8 cellular contexts compared by ENCODE assay signal in the genomic region with DNA sequence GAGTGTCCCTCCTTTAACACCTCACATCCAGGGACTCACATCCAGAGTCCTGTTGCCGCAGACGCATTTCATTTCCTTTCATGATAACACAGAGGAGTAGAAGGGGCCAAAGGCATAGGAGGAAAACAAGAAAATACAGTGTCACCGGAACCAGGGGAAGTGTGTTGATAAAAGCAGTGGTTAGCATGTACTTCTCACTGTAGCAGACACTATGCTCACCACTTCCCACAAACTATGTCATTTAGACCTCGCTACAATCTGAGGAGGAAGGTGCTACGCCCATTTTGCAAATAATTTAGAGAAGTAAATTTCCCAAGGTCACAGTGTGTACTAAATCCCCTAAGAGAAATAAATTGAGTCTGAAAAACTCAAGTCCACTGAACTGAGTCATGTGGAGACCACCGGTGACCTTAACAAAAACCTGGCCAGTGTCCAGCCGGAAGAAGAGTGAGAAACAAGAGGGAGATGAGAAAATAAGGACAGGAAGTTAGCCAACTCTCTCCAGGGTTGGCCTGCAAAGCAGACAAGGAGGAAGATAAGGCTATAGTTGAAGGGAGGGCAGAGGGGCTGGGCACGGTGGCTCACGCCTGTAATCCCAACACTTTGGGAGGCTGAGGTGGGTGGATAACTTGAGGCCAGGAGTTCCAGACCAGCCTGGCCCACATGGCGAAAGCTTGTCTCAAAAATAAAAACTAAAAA. TPM values are rescaled to one million over a fixed set of nuclear protein-coding genes. Genes with fewer than 3 reads are reported as not detected.
DNase-seq lines count a peak whose midpoint lies in the region; ATAC-seq and TF ChIP-seq lines count a peak whose summit lies in the region.

No MANE protein-coding gene starts in this region.

- H3K79me2 ChIP-seq in GM23338 (replicated peaks; ENCODE audit: insufficient read depth): no peaks in the 10 kb centered on the region
- H3K79me2 ChIP-seq in SK-N-SH (ENCODE audit: insufficient read depth): no peaks in the 10 kb centered on the region

- no peak overlapping the region; the same call in 1 of the 2 replicates for H3K27ac Mint-ChIP-seq in GM23338

- POLR2A ChIA-PET in SK-N-SH (lab: Yijun Ruan, JAX): no interaction called here

- H3K4me3 ChIP-seq in GM23338 (no peak overlapping the region), right cardiac atrium (ENCODE audit: low read length) (no peak overlapping the region), SK-N-SH (ENCODE audit: low read depth in 2 of 2, low read length in 1 of 2) (no peak overlapping the region)

- peaks cover 5% of the 10 kb centered on the region for H3K36me3 Mint-ChIP-seq in GM23338 (ENCODE audit: low read depth)

- H3K27ac ChIP-seq in GM23338 (ENCODE audit: low read depth) (peak overlapping the region; percentile 55; the same call in 1 of the 2 replicates), right cardiac atrium (ENCODE audit: low read length) (peak overlapping the region; percentile 30), SK-N-SH (ENCODE audit: low read depth in 2 of 2, low read length in 1 of 2) (no peak overlapping the region)

- H3K9me2 ChIP-seq in GM23338 (ENCODE audit: insufficient read depth): 0 out of 2 replicates have a peak, but pooled peaks cover 5% of the 10 kb centered on the region
- no peaks in the 10 kb centered on the region for H3K9me2 ChIP-seq in SK-N-SH

- intact Hi-C loops in right cardiac atrium (cut with DNase I) (no loop called here), posterior vena cava (cut with DNase I) (no loop called here)

- H4K20me1 ChIP-seq in GM23338 (replicated peaks; ENCODE audit: insufficient read depth): no peaks in the 10 kb centered on the region
- no peaks in the 10 kb centered on the region for H4K20me1 ChIP-seq in SK-N-SH (ENCODE audit: insufficient read depth)

- H3K9me3 ChIP-seq in right cardiac atrium (ENCODE audit: control insufficient read depth, low read length) (no peaks in the 10 kb centered on the region), SK-N-SH (no peaks in the 10 kb centered on the region)

- H3K9ac ChIP-seq in SK-N-SH: no peak overlapping the region

- 57% methylated on average over 10 of the region's 10 CpGs for WGBS in right cardiac atrium
- 75% methylated on average over 10 of the region's 10 CpGs for WGBS in SK-N-SH (ENCODE audit: low lambda C conversion rate)

- H3K4me1 ChIP-seq in GM23338 (ENCODE audit: insufficient read depth): peaks cover 49% of the 10 kb centered on the region
- H3K4me1 ChIP-seq in right cardiac atrium (ENCODE audit: control insufficient read depth, insufficient read depth, low read length): peaks cover 4% of the 10 kb centered on the region
- H3K4me1 ChIP-seq in SK-N-SH (ENCODE audit: control insufficient read depth in 1 of 2, insufficient read depth in 2 of 2, low read depth in 1 of 2, low read length in 1 of 2): no peaks in the 10 kb centered on the region; a peak in 1 of 4 replicates

- no peak for DNase-seq in GM23338 (ENCODE audit: low spot score)
- DNase-seq in OCI-M1 (lab: John Stamatoyannopoulos, UW): peak; percentile 93
- DNase-seq in right cardiac atrium: peak; percentile 66 to 78 (median 69)
- DNase-seq in posterior vena cava (ENCODE audit: low spot score): no peak
- DNase-seq in kidney tubule cell (ENCODE audit: low spot score): no peak
- DNase-seq in NCI-H1436 (lab: John Stamatoyannopoulos, UW): no peak
- DNase-seq in SK-N-SH: no peak

- peaks cover 1% of the 10 kb centered on the region for H3K27me3 Mint-ChIP-seq in GM23338 (ENCODE audit: insufficient read depth, low read depth, poor library complexity)

- H2AFZ ChIP-seq in GM23338 (peak overlapping the region; percentile 64), SK-N-SH (ENCODE audit: low read depth) (no peak overlapping the region)

- ATAC-seq in GM18499 (IDR thresholded peaks at IDR 0.05; ENCODE audit: insufficient read depth, unreplicated experiment): peak; percentile 75
- no peak for ATAC-seq in GM23338
- peak; percentile 67 to 86 for ATAC-seq in right cardiac atrium

- no peak overlapping the region for H3K4me3 Mint-ChIP-seq in GM23338

- TF ChIP-seq RAD21 in SK-N-SH (IDR thresholded peaks at IDR 0.05; ENCODE audit: low read length): no peak

- CTCF ChIA-PET in SK-N-SH (lab: Yijun Ruan, JAX): no interaction called here

- H3K9me3 Mint-ChIP-seq in GM23338: peaks cover 7% of the 10 kb centered on the region

- no peaks in the 10 kb centered on the region for H3K36me3 ChIP-seq in GM23338 (ENCODE audit: insufficient read depth)
- no peaks in the 10 kb centered on the region for H3K36me3 ChIP-seq in SK-N-SH (replicated peaks in 1 of 2; ENCODE audit: control insufficient read depth in 1 of 2, insufficient read depth in 2 of 2, low read length in 1 of 2)

- H3K27me3 ChIP-seq in GM23338 (ENCODE audit: insufficient read depth): no peaks in the 10 kb centered on the region
- H3K27me3 ChIP-seq in right cardiac atrium (ENCODE audit: control insufficient read depth, insufficient read depth): no peaks in the 10 kb centered on the region
- H3K27me3 ChIP-seq in SK-N-SH (ENCODE audit: insufficient read depth): no peaks in the 10 kb centered on the region

- 0 out of 2 replicates have a peak, but pooled peaks cover 2% of the 10 kb centered on the region for H3F3A ChIP-seq in GM23338 (replicated peaks; ENCODE audit: low read depth)
- H3F3A ChIP-seq in SK-N-SH (replicated peaks; ENCODE audit: insufficient read depth): no peaks in the 10 kb centered on the region

- peaks cover 38% of the 10 kb centered on the region for H3K4me1 Mint-ChIP-seq in GM23338

- H3K4me2 ChIP-seq in GM23338: peak overlapping the region; percentile 36; the same call in 1 of the 2 replicates
- H3K4me2 ChIP-seq in SK-N-SH: no peak overlapping the region

- TF ChIP-seq CTCF in GM23338 (conservative IDR thresholded peaks at IDR 0.05; ENCODE audit: low read depth in 2 of 2) (no peak), SK-N-SH (IDR thresholded peaks at IDR 0.05) (no peak)

- no peak for TF ChIP-seq EP300 in SK-N-SH (IDR thresholded peaks at IDR 0.05; ENCODE audit: borderline replicate concordance in 1 of 2, low read depth in 1 of 2, low read length in 1 of 2)

TF ChIP-seq in GM23338, 12 proteins besides CTCF, POLR2A, EP300 and RAD21 (continues in another document):
- TF ChIP-seq JUNB (IDR thresholded peaks at IDR 0.05; ENCODE audit: unreplicated experiment): no peak

TF ChIP-seq in SK-N-SH, 30 proteins besides CTCF, POLR2A, EP300 and RAD21 (continues in another document):
- TF ChIP-seq NRF1 (IDR thresholded peaks at IDR 0.05; ENCODE audit: low read depth, low read length): no peak
- TF ChIP-seq FOXM1 (IDR thresholded peaks at IDR 0.05; ENCODE audit: low read depth): no peak
- no peak for TF ChIP-seq MXI1 (IDR thresholded peaks at IDR 0.05; ENCODE audit: low read depth, low read length)
- no peak for TF ChIP-seq RXRA (IDR thresholded peaks at IDR 0.05; ENCODE audit: borderline replicate concordance, low read depth)
- TF ChIP-seq GABPA (IDR thresholded peaks at IDR 0.05; ENCODE audit: low read depth): no peak
- TF ChIP-seq RFX5 (IDR thresholded peaks at IDR 0.05; ENCODE audit: low read length): no peak
- TF ChIP-seq MEF2A (IDR thresholded peaks at IDR 0.05; ENCODE audit: borderline replicate concordance, low read depth): no peak
- TF ChIP-seq ELF1 (IDR thresholded peaks at IDR 0.05): no peak
- no peak for TF ChIP-seq TAF1 (IDR thresholded peaks at IDR 0.05; ENCODE audit: borderline replicate concordance, low read depth, low read length)
- TF ChIP-seq, protein P1, sequence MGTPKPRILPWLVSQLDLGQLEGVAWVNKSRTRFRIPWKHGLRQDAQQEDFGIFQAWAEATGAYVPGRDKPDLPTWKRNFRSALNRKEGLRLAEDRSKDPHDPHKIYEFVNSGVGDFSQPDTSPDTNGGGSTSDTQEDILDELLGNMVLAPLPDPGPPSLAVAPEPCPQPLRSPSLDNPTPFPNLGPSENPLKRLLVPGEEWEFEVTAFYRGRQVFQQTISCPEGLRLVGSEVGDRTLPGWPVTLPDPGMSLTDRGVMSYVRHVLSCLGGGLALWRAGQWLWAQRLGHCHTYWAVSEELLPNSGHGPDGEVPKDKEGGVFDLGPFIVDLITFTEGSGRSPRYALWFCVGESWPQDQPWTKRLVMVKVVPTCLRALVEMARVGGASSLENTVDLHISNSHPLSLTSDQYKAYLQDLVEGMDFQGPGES (IDR thresholded peaks at IDR 0.05; ENCODE audit: low read depth, low read length): no peak
- TF ChIP-seq, protein P2, sequence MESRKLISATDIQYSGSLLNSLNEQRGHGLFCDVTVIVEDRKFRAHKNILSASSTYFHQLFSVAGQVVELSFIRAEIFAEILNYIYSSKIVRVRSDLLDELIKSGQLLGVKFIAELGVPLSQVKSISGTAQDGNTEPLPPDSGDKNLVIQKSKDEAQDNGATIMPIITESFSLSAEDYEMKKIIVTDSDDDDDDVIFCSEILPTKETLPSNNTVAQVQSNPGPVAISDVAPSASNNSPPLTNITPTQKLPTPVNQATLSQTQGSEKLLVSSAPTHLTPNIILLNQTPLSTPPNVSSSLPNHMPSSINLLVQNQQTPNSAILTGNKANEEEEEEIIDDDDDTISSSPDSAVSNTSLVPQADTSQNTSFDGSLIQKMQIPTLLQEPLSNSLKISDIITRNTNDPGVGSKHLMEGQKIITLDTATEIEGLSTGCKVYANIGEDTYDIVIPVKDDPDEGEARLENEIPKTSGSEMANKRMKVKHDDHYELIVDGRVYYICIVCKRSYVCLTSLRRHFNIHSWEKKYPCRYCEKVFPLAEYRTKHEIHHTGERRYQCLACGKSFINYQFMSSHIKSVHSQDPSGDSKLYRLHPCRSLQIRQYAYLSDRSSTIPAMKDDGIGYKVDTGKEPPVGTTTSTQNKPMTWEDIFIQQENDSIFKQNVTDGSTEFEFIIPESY (IDR thresholded peaks at IDR 0.05; ENCODE audit: borderline replicate concordance, low read depth): no peak
- no peak for TF ChIP-seq USF1 (IDR thresholded peaks at IDR 0.05; ENCODE audit: borderline replicate concordance, low read depth)
- no peak for TF ChIP-seq EZH2phosphoT487 (IDR thresholded peaks at IDR 0.05; ENCODE audit: borderline replicate concordance, low read depth)
- no peak for TF ChIP-seq CHD2 (IDR thresholded peaks at IDR 0.05; ENCODE audit: low read length, partially characterized antibody)

RNA-seq across cellular contexts. Expression of gene TMCC3, which starts 25.8 kb away (rescaled TPM):
- total RNA-seq in GM23338 (2014; rRNA removed; shearing (Covaris generic)): 2.4 and 3.6 TPM in 2 replicates
- polyA plus RNA-seq in GM23338 (2016; fragmentation: Nextera tagmentation; extraction: Ambion mirVana) (1.4 and 1.6 TPM in 2 replicates), right cardiac atrium (1.7 TPM), SK-N-SH (2012; rRNA removed) (0.42 and 0.53 TPM in 2 replicates)
- total RNA-seq in right cardiac atrium (1 to 10 TPM; 2.8 to 6.7 (median 4.2) TPM), posterior vena cava (10 to 100 TPM; 10.3 to 21.2 TPM)
- 0.62 and 0.68 TPM in 2 replicates for polyA plus RNA-seq in SK-N-SH (2012; cell fraction: cytosol; rRNA removed)
- 0.29 and 0.31 TPM in 2 replicates for polyA plus RNA-seq in SK-N-SH (2012; cell fraction: nucleus; rRNA removed)

Comparison
In these comparisons a context has a peak if more than half of its experiments do, and no peak if none do; other contexts are left out.
1. DNase-seq: peak in OCI-M1 (single experiment) and right cardiac atrium (3 of 3); none in GM23338 (single experiment), posterior vena cava (single experiment), kidney tubule cell (single experiment), NCI-H1436 (single experiment) and SK-N-SH (single experiment).
2. H3K27ac ChIP-seq: peak in GM23338 (single experiment) and right cardiac atrium (single experiment); none in SK-N-SH (0 of 2).